ENCODE assay signal across 29 cellular contexts in the genomic region with DNA sequence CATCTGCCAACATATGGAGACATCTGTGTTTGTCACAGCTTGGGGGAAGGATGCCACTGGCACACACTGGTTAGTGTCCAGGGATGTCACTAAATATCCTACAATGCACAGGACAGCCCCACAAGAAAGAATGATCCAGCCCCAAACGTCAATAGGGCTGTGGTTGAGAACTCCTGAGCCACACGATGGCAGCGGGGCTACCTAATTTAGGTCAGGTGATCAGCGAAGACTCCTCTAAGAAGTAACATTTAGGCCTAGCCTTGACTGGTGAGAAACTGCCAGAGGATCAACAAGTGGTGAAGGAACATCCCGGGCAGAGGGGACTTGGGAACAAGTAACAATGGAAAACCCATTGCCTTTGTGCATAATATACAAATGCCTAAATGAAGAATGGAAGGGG. TPM values are rescaled to one million over a fixed set of nuclear protein-coding genes. Genes with fewer than 3 reads are reported as not detected.
DNase-seq lines count a peak whose midpoint lies in the region; ATAC-seq, FAIRE-seq and TF ChIP-seq lines count a peak whose summit lies in the region.
"Had no signal": no experiment of that assay in that cellular context is flagged by ENCODE, and none has a peak within 500 bp of the region (broad histone marks: within the 10 kb centered on the region; RNA-seq: fewer than 3 reads in every experiment).

No MANE protein-coding gene starts in this region.

- H3K9ac ChIP-seq in K562 (ENCODE audit: insufficient read depth in 1 of 2, low read depth in 2 of 2, low read length in 2 of 2) (peak overlapping the region; percentile 3 to 14; a peak in 2 of 4 replicates), MM.1S (ENCODE audit: low read length) (no peak overlapping the region)

- H4K20me1 ChIP-seq in GM23338 (replicated peaks; ENCODE audit: insufficient read depth) (peaks cover 4% of the 10 kb centered on the region; the same call in 1 of the 2 replicates), K562 (replicated peaks; ENCODE audit: control insufficient read depth, insufficient read depth, low read length) (no peaks in the 10 kb centered on the region), MM.1S (ENCODE audit: insufficient read depth, low read length) (no peaks in the 10 kb centered on the region)

- peak in 1 of 2 experiments; percentile 43; a peak in 2 of 4 replicates for TF ChIP-seq RAD21 in K562 (CRISPR knock-in tag; conservative IDR thresholded peaks at IDR 0.05 in 1 of 2, IDR thresholded peaks at IDR 0.05 in 1 of 2)

- peaks cover 22% of the 10 kb centered on the region for H3K4me1 ChIP-seq in CD4-positive, CD25-positive, alpha-beta regulatory T cell (ENCODE audit: control insufficient read depth, insufficient read depth, low read length, poor library complexity, severe bottlenecking)
- H3K4me1 ChIP-seq in GM23338 (ENCODE audit: insufficient read depth) (peaks cover 57% of the 10 kb centered on the region), K562 (replicated peaks in 1 of 2; ENCODE audit: control insufficient read depth in 2 of 2, insufficient read depth in 2 of 2, low read length in 2 of 2) (peaks cover 33 to 40% of the 10 kb centered on the region in 2 experiments), MM.1S (ENCODE audit: low read length) (peaks cover 4% of the 10 kb centered on the region)

- peaks cover 8% of the 10 kb centered on the region for H3K27me3 ChIP-seq in CD4-positive, CD25-positive, alpha-beta regulatory T cell (ENCODE audit: control insufficient read depth, insufficient read depth, low read length)
- H3K27me3 ChIP-seq in GM23338 (ENCODE audit: insufficient read depth) (no peaks in the 10 kb centered on the region), K562 (ENCODE audit: control insufficient read depth in 2 of 2, insufficient read depth in 2 of 2, low read length in 2 of 2) (no peaks in the 10 kb centered on the region), MM.1S (replicated peaks; ENCODE audit: insufficient read depth, low read length) (peaks cover 8% of the 10 kb centered on the region)
- H3K27me3 ChIP-seq: cardiac muscle cell, colonic mucosa had no signal

- no peak overlapping the region for H3K4me3 ChIP-seq in CD4-positive, CD25-positive, alpha-beta regulatory T cell (ENCODE audit: low read depth, low read length)
- H3K4me3 ChIP-seq in GM23338 (no peak overlapping the region), K562 (no peak overlapping the region), MM.1S (ENCODE audit: low read length) (no peak overlapping the region)
- H3K4me3 ChIP-seq: cardiac muscle cell, colonic mucosa, mucosa of descending colon, thoracic aorta had no signal

- no peak for DNase-seq in CD4-positive, CD25-positive, alpha-beta regulatory T cell
- DNase-seq in GM23338 (ENCODE audit: low spot score) (no peak), K562 (ENCODE audit: extremely low read depth in 1 of 4, low spot score in 3 of 4) (peak in 1 of 4 experiments; percentile 58), HuH-7.5 (ENCODE audit: low spot score) (no peak), MM.1S (no peak), left lobe of liver (ENCODE audit: low spot score) (no peak)
- DNase-seq in stimulated activated CD4-positive, alpha-beta T cell treated with anti-CD3 and anti-CD28 coated beads, Interleukin-1b, Interleukin-23, amount 100 ng/mL, for 48 hours = no peak
- DNase-seq: activated CD4-positive, alpha-beta memory T cell treated with anti-CD3 and anti-CD28 coated beads for 36 hours; activated CD4-positive, CD25-positive, alpha-beta regulatory T cell treated with anti-CD3 and anti-CD28 coated beads, Interleukin-2, amount 50 U/mL, for 72 hours; activated CD8-positive, alpha-beta memory T cell treated with anti-CD3 and anti-CD28 coated beads, Interleukin-2, amount 50 U/mL, for 4 hours; CD8-positive, alpha-beta T cell; colonic mucosa; effector memory CD4-positive, alpha-beta T cell; HCEC 1CT; mucosa of descending colon; NCI-H1092 treated with DMSO at 0.1 percent for 48 hours; NCI-H187; NCI-H524 treated with DMSO at 0.1 percent for 48 hours; RPMI8226; stimulated activated naive B cell treated with anti-CD40 and anti-IgM and Interleukin-4, amounts not matched to agents 10 μg/mL and 1 μg/mL and 100 μg/mL, for 72 hours; T-cell had no signal

- H3K4me1 Mint-ChIP-seq in CD4-positive, CD25-positive, alpha-beta regulatory T cell = peaks cover 3 to 26% (median 16%) of the 10 kb centered on the region in 4 donors
- H3K4me1 Mint-ChIP-seq in GM23338 = peaks cover 46% of the 10 kb centered on the region
- peaks cover 34% of the 10 kb centered on the region for H3K4me1 Mint-ChIP-seq in nephron

- TF ChIP-seq POLR2A in K562 (conservative IDR thresholded peaks at IDR 0.05) = no peak

- no peaks in the 10 kb centered on the region for H3K9me2 ChIP-seq in GM23338 (ENCODE audit: insufficient read depth)
- H3K9me2 ChIP-seq in MM.1S (replicated peaks; ENCODE audit: insufficient read depth, low read length) = no peaks in the 10 kb centered on the region

- FAIRE-seq in K562 (lab: Jason Lieb, UNC) = no peak
- FAIRE-seq: keratinocyte, TTC549 had no signal

- H3K36me3 ChIP-seq in CD4-positive, CD25-positive, alpha-beta regulatory T cell (ENCODE audit: control insufficient read depth, insufficient read depth, low read length) = no peaks in the 10 kb centered on the region
- H3K36me3 ChIP-seq in GM23338 (ENCODE audit: insufficient read depth) (no peaks in the 10 kb centered on the region), K562 (ENCODE audit: control insufficient read depth, insufficient read depth, low read length) (no peaks in the 10 kb centered on the region), MM.1S (replicated peaks; ENCODE audit: insufficient read depth, low read length) (no peaks in the 10 kb centered on the region)
- H3K36me3 ChIP-seq: cardiac muscle cell, colonic mucosa, thoracic aorta had no signal

- in situ Hi-C loops in K562 (cut with MboI) = no loop called here

- H2AFZ ChIP-seq in GM23338 = no peak overlapping the region
- peak overlapping the region; percentile 78 for H2AFZ ChIP-seq in K562 (ENCODE audit: low read depth, low read length)
- no peak overlapping the region for H2AFZ ChIP-seq in MM.1S (ENCODE audit: low read length)

- peak overlapping the region in 2 of 4 donors; percentile 79 for H3K4me3 Mint-ChIP-seq in CD4-positive, CD25-positive, alpha-beta regulatory T cell
- H3K4me3 Mint-ChIP-seq in GM23338 (peak overlapping the region; percentile 6; the same call in 1 of the 3 replicates), nephron (peak overlapping the region; percentile 11 to 69 (median 24))
- H3K4me3 Mint-ChIP-seq: activated CD4-positive, alpha-beta memory T cell treated with anti-CD3 and anti-CD28 coated beads for 36 hours; CD8-positive, alpha-beta T cell; stimulated activated naive B cell treated with anti-CD40 and anti-IgM and Interleukin-4, amounts not matched to agents 10 μg/mL and 1 μg/mL and 100 μg/mL, for 72 hours had no signal

- peaks cover 15% of the 10 kb centered on the region for H3K79me2 ChIP-seq in GM23338 (replicated peaks; ENCODE audit: insufficient read depth)
- peaks cover 33% of the 10 kb centered on the region for H3K79me2 ChIP-seq in K562 (ENCODE audit: control insufficient read depth, insufficient read depth, low read length)
- H3K79me2 ChIP-seq in MM.1S (ENCODE audit: low read length) = no peaks in the 10 kb centered on the region

- intact Hi-C loops in K562 (cut with micrococcal nuclease) = no loop called here

- TF ChIP-seq CTCF in GM23338 (conservative IDR thresholded peaks at IDR 0.05; ENCODE audit: low read depth in 2 of 2) (0 out of 4 replicates have a peak, but pooled peaks of 1 of the 2 experiments have one; percentile 31), K562 (IDR thresholded peaks at IDR 0.05 in 2 of 3, conservative IDR thresholded peaks at IDR 0.05 in 1 of 3; ENCODE audit: insufficient read depth in 2 of 3, low read depth in 1 of 3, low read length in 3 of 3) (0 out of 6 replicates have a peak, but pooled peaks of 2 of the 3 experiments have one; percentile 4 to 22), nephron (IDR thresholded peaks at IDR 0.05; ENCODE audit: unreplicated experiment in 3 of 3) (no peak), MM.1S (IDR thresholded peaks at IDR 0.05; ENCODE audit: low read length) (no peak)

- no peaks in the 10 kb centered on the region for H3K36me3 Mint-ChIP-seq in CD4-positive, CD25-positive, alpha-beta regulatory T cell
- H3K36me3 Mint-ChIP-seq in GM23338 (ENCODE audit: low read depth) (no peaks in the 10 kb centered on the region; the same call in 2 of the 3 replicates), nephron (ENCODE audit: low read depth) (no peaks in the 10 kb centered on the region)
- H3K36me3 Mint-ChIP-seq: stimulated activated naive B cell treated with anti-CD40 and anti-IgM and Interleukin-4, amounts not matched to agents 10 μg/mL and 1 μg/mL and 100 μg/mL, for 72 hours; T-cell had no signal

- no peak overlapping the region for H3K27ac ChIP-seq in CD4-positive, CD25-positive, alpha-beta regulatory T cell (ENCODE audit: insufficient read depth, low read length, poor library complexity, severe bottlenecking)
- no peak overlapping the region for H3K27ac ChIP-seq in GM23338 (ENCODE audit: low read depth)
- peak overlapping the region; percentile 56; the same call in 2 of the 3 replicates for H3K27ac ChIP-seq in K562 (ENCODE audit: extremely low read depth, low read depth, low read length)
- no peak overlapping the region for H3K27ac ChIP-seq in MM.1S (ENCODE audit: low read length)
- H3K27ac ChIP-seq: cardiac muscle cell, colonic mucosa, thoracic aorta had no signal

- 28% methylated on average over 5 of the region's 5 CpGs for WGBS in K562 (ENCODE audit: insufficient coverage, low coverage, missing lambda C conversion rate)

- POLR2A ChIA-PET in K562 (lab: Yijun Ruan, JAX) = interaction anchor here (0.6 to 1.4 kb wide), 4 partner anchors 10 to 740 kb away, joined by 3 to 5 read pairs (median 3); no protein-coding TSS in a partner anchor

- peaks cover 0 to 4% (median 0%) of the 10 kb centered on the region in 7 donors for H3K9me3 Mint-ChIP-seq in CD4-positive, CD25-positive, alpha-beta regulatory T cell
- H3K9me3 Mint-ChIP-seq in GM23338 (no peaks in the 10 kb centered on the region; the same call in 2 of the 3 replicates), nephron (no peaks in the 10 kb centered on the region)
- H3K9me3 Mint-ChIP-seq: activated CD4-positive, alpha-beta memory T cell treated with anti-CD3 and anti-CD28 coated beads for 36 hours; activated naive CD4-positive, alpha-beta T cell treated with anti-CD3 and anti-CD28 coated beads, Interleukin-2, amount 50 U/mL, for 72 hours; CD8-positive, alpha-beta T cell; stimulated activated naive B cell treated with anti-CD40 and anti-IgM and Interleukin-4, amounts not matched to agents 10 μg/mL and 1 μg/mL and 100 μg/mL, for 72 hours; T-cell had no signal

- H3K27ac Mint-ChIP-seq in CD4-positive, CD25-positive, alpha-beta regulatory T cell = peak overlapping the region; percentile 32 to 74 (median 34)
- H3K27ac Mint-ChIP-seq in GM23338 (peak overlapping the region; percentile 29), nephron (peak overlapping the region; percentile 72 to 84 (median 79))
- H3K27ac Mint-ChIP-seq: activated CD4-positive, alpha-beta memory T cell treated with anti-CD3 and anti-CD28 coated beads for 36 hours; activated naive CD4-positive, alpha-beta T cell treated with anti-CD3 and anti-CD28 coated beads, Interleukin-2, amount 50 U/mL, for 72 hours; CD8-positive, alpha-beta T cell; progenitor cell of endocrine pancreas; stimulated activated naive B cell treated with anti-CD40 and anti-IgM and Interleukin-4, amounts not matched to agents 10 μg/mL and 1 μg/mL and 100 μg/mL, for 72 hours; T-cell had no signal

- CTCF ChIA-PET in K562 (lab: Yijun Ruan, JAX; ENCODE audit: low intra/inter-chr PET ratio) = no interaction called here

- no peak overlapping the region for H3K4me2 ChIP-seq in GM23338
- H3K4me2 ChIP-seq in K562 (ENCODE audit: insufficient read depth, low read length) = peak overlapping the region; percentile 30; the same call in 1 of the 2 replicates
- no peak overlapping the region for H3K4me2 ChIP-seq in MM.1S (ENCODE audit: low read depth, low read length)

- H3K9me1 ChIP-seq in K562 (ENCODE audit: control insufficient read depth, insufficient read depth, low read length) = no peaks in the 10 kb centered on the region

- peaks cover 53% of the 10 kb centered on the region for H3K27me3 Mint-ChIP-seq in CD4-positive, CD25-positive, alpha-beta regulatory T cell
- peaks cover 15% of the 10 kb centered on the region for H3K27me3 Mint-ChIP-seq in GM23338 (ENCODE audit: insufficient read depth, low read depth, poor library complexity)
- peaks cover 3% of the 10 kb centered on the region for H3K27me3 Mint-ChIP-seq in nephron (ENCODE audit: low read depth)
- H3K27me3 Mint-ChIP-seq: activated CD4-positive, alpha-beta memory T cell treated with anti-CD3 and anti-CD28 coated beads for 36 hours; progenitor cell of endocrine pancreas; stimulated activated naive B cell treated with anti-CD40 and anti-IgM and Interleukin-4, amounts not matched to agents 10 μg/mL and 1 μg/mL and 100 μg/mL, for 72 hours; T-cell had no signal

- H3F3A ChIP-seq in GM23338 (replicated peaks; ENCODE audit: low read depth) (peaks cover 13% of the 10 kb centered on the region; the same call in 1 of the 2 replicates), MM.1S (ENCODE audit: insufficient read depth, low read length) (peaks cover 22% of the 10 kb centered on the region)

- no TSS peak for BruUV-seq in K562 (replicated peaks; lab: Mats Ljungman, UMichigan)

- no peak for ATAC-seq in CD4-positive, CD25-positive, alpha-beta regulatory T cell (ENCODE audit: low read depth in 2 of 2)
- ATAC-seq in GM23338 (no peak), K562 (no peak), left lobe of liver (no peak)
- ATAC-seq: activated naive CD4-positive, alpha-beta T cell treated with anti-CD3 and anti-CD28 coated beads, Interleukin-2, amount 50 U/mL, for 72 hours; CD8-positive, alpha-beta T cell; mucosa of descending colon; sciatic nerve; stimulated activated naive B cell treated with anti-CD40 and anti-IgM and Interleukin-4, amounts not matched to agents 10 μg/mL and 1 μg/mL and 100 μg/mL, for 72 hours; T-cell had no signal

- H3K9me3 ChIP-seq in CD4-positive, CD25-positive, alpha-beta regulatory T cell (ENCODE audit: control insufficient read depth in 2 of 2, low read length in 2 of 2) = no peaks in the 10 kb centered on the region
- H3K9me3 ChIP-seq in K562 (replicated peaks; ENCODE audit: control insufficient read depth, insufficient read depth, low read depth, low read length) (no peaks in the 10 kb centered on the region), MM.1S (replicated peaks; ENCODE audit: insufficient read depth, low read length) (no peaks in the 10 kb centered on the region)
- H3K9me3 ChIP-seq: colonic mucosa, mucosa of descending colon, thoracic aorta had no signal

- no peak for TF ChIP-seq EP300 in K562 (IDR thresholded peaks at IDR 0.05; ENCODE audit: low read length)

RNA-seq across cellular contexts. Expression of gene TGIF1, which starts 5.0 kb away (rescaled TPM):
- 37.3 TPM for total RNA-seq in CD4-positive, CD25-positive, alpha-beta regulatory T cell
- polyA plus RNA-seq in CD4-positive, CD25-positive, alpha-beta regulatory T cell = 10 to 100 TPM; 42.6 to 86.8 (median 51.0) TPM
- 286 and 294 TPM in 2 replicates for total RNA-seq in GM23338 (2014; rRNA removed; shearing (Covaris generic))
- polyA plus RNA-seq in GM23338 (2016; fragmentation: Nextera tagmentation; extraction: Ambion mirVana) = 288 and 316 TPM in 2 replicates
- total RNA-seq in K562 (2011; cell fraction: chromatin; rRNA removed; ENCODE audit: low replicate concordance) = 63.6 and 121 TPM in 2 replicates
- 64.2 and 69.3 TPM in 2 replicates for total RNA-seq in K562 (2011; cell fraction: nucleolus; rRNA removed)
- total RNA-seq in K562 (2011; cell fraction: nucleoplasm; rRNA removed) = 73.3 and 83.1 TPM in 2 replicates
- 40.1 and 65.8 TPM in 2 replicates for total RNA-seq in K562 (2014; rRNA removed)
- 49.2 and 54.5 TPM in 2 replicates for total RNA-seq in K562 (2014; rRNA removed; fragmentation: Illumina TruSeq; extraction: Trizol)
- 43.5 and 47.9 TPM in 2 replicates for total RNA-seq in K562 (2015; rRNA removed; fragmentation: Illumina TruSeq; extraction: Trizol)
- 44.6 and 49.3 TPM in 2 replicates for total RNA-seq in K562 (2021)
- 55.5 and 56.3 TPM in 2 replicates for polyA plus RNA-seq in K562 (2011; rRNA removed)
- polyA plus RNA-seq in K562 (2011; cell fraction: cytosol; rRNA removed) = 68.0 and 84.8 TPM in 2 replicates
- polyA plus RNA-seq in K562 (2011; cell fraction: nucleus; rRNA removed) = 110 and 144 TPM in 2 replicates
- polyA plus RNA-seq in K562 (2012) = 43.2 and 67.0 TPM in 2 replicates
- polyA plus RNA-seq in K562 (2014; fragmentation: Illumina TruSeq; extraction: Trizol) = 60.9 and 77.7 TPM in 2 replicates
- 10 to 100 TPM; 16.1 to 18.0 TPM for polyA plus RNA-seq in K562 (2014; fragmentation: Nextera tagmentation; extraction: Ambion mirVana)
- 40.6 and 43.7 TPM in 2 replicates for polyA plus RNA-seq in K562 (2014; rRNA removed)
- 62.8 and 65.0 TPM in 2 replicates for polyA minus RNA-seq in K562 (2011; rRNA and poly(A)+ RNA removed)
- 20.3 and 31.7 TPM in 2 replicates for polyA minus RNA-seq in K562 (2011; cell fraction: cytosol; rRNA and poly(A)+ RNA removed)
- polyA minus RNA-seq in K562 (2011; cell fraction: nucleus; rRNA and poly(A)+ RNA removed) = 54.0 and 105 TPM in 2 replicates
- total RNA-seq in left lobe of liver = 14.1 TPM

Comparison
In these comparisons a context has a peak if more than half of its experiments do, and no peak if none do; other contexts are left out.
1. H3K27ac Mint-ChIP-seq: peak in every context shown above with its lines; median percentile 79 in nephron; 34 in CD4-positive, CD25-positive, alpha-beta regulatory T cell; 29 in GM23338.
2. CTCF ChIP-seq: peak in K562 (2 of 3); none in nephron (0 of 3) and MM.1S (single experiment).